ENCODE assay signal across 8 cellular contexts in the genomic region with DNA sequence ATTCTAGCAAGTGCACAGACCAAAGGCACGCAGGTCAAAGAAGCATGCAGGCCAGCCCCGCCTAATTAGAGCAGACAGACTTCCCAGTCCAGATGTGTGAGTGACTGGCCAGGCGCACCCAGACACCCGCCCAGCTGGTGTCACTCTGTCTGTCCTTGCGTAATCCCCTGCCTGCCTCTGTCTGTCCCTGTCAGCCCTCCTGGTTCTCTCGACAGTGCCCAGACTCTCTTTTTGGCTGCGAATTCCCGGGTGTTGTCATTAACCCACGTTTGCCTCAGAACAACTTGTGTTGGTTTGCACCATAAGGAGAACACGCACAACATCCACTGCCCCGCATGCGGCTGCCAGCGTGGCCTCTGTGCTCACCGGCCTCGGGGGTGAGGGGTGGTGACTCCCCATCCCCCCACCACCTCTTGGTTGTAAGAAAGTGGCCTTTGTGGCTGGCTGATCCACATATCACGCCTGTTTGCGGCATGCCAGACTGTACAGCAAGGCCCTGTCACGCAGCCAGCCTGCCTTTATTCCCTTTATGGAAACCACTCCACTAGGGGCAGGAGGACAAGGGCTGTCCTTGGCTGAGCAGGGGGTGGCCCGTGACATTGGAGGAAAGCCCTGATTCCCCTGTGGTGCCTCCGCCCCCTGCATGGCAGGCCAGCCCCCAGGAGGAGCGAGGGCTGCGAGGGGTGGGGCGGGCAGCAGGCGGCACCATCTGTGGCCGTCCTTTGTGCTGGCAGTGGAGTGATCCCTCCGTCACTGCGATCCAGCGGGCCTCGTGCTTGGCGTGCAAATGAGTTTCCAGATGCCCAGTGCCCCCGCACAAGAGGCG.
DNase-seq lines count a peak whose midpoint lies in the region; ATAC-seq and TF ChIP-seq lines count a peak whose summit lies in the region.
"Had no signal": no experiment of that assay in that cellular context is flagged by ENCODE, and none has a peak within 500 bp of the region (broad histone marks: within the 10 kb centered on the region; RNA-seq: fewer than 3 reads in every experiment).

No MANE protein-coding gene starts in this region.

- no peak overlapping the region for H3K4me3 ChIP-seq in mucosa of rectum (ENCODE audit: low read length in 2 of 2)
- H3K4me3 ChIP-seq in vagina = no peak overlapping the region

- intact Hi-C loops in vagina (cut with DNase I) = no loop called here

- no peak for TF ChIP-seq CTCF in vagina (IDR thresholded peaks at IDR 0.05)

- no peak overlapping the region for H3K9ac ChIP-seq in mucosa of rectum (ENCODE audit: low read depth in 1 of 2, low read length in 2 of 2)

- H3K27ac ChIP-seq in mucosa of rectum (ENCODE audit: low read depth in 2 of 2, low read length in 2 of 2) = peak overlapping the region; percentile 35 to 53
- peak overlapping the region; percentile 83 for H3K27ac ChIP-seq in vagina
- H3K27ac ChIP-seq: VCaP had no signal

- H3K9me3 ChIP-seq in mucosa of rectum (ENCODE audit: control insufficient read depth in 2 of 2, low read length in 2 of 2) = no peaks in the 10 kb centered on the region
- no peaks in the 10 kb centered on the region for H3K9me3 ChIP-seq in vagina

- H3K4me1 ChIP-seq in mucosa of rectum (ENCODE audit: control insufficient read depth in 2 of 2, insufficient read depth in 2 of 2, low read length in 2 of 2) (peaks cover 18 to 19% of the 10 kb centered on the region in 2 donors), vagina (peaks cover 66% of the 10 kb centered on the region)

- no peak for TF ChIP-seq POLR2A in vagina (IDR thresholded peaks at IDR 0.05)

- peak; percentile 85 for DNase-seq in NCI-H446 treated with DMSO at 0.1 percent for 48 hours (lab: John Stamatoyannopoulos, UW)
- DNase-seq in epidermal melanocyte (ENCODE audit: insufficient read length, low spot score) = peak; percentile 83
- DNase-seq in vagina (ENCODE audit: extremely low spot score in 2 of 2) = no peak
- no peak for DNase-seq in NCI-H774 (lab: John Stamatoyannopoulos, UW)

- H3K27me3 ChIP-seq in mucosa of rectum (ENCODE audit: control insufficient read depth in 2 of 2, insufficient read depth in 2 of 2, low read length in 2 of 2) = no peaks in the 10 kb centered on the region
- H3K27me3 ChIP-seq in vagina = no peaks in the 10 kb centered on the region

- H3K36me3 ChIP-seq in mucosa of rectum (ENCODE audit: control insufficient read depth in 2 of 2, insufficient read depth in 2 of 2, low read length in 2 of 2) (peaks cover 21% of the 10 kb centered on the region in 2 donors), vagina (peaks cover 0 to 17% of the 10 kb centered on the region in 2 donors)

- ATAC-seq in HG03354 (IDR thresholded peaks at IDR 0.05; ENCODE audit: poor library complexity, severe bottlenecking, unreplicated experiment) = no peak
- ATAC-seq in GM21825 (IDR thresholded peaks at IDR 0.05; ENCODE audit: unreplicated experiment) = no peak

Comparison
In these comparisons a context has a peak if more than half of its experiments do, and no peak if none do; other contexts are left out.
1. DNase-seq: peak in NCI-H446 treated with DMSO at 0.1 percent for 48 hours (single experiment) and epidermal melanocyte (single experiment); none in vagina (0 of 2) and NCI-H774 (single experiment).